Comparison of ENCODE assay signal across 19 cellular contexts in genomic region chr16:86571197-86571915, GRCh38. TPM values are rescaled to one million over a fixed set of nuclear protein-coding genes. Genes with fewer than 3 reads are reported as not detected.
A peak's percentile ranks its signal among the peaks of the same experiment; 100 is the strongest.
DNase-seq lines count a peak whose midpoint lies in the region; ATAC-seq and TF ChIP-seq lines count a peak whose summit lies in the region.
"Had no signal": no experiment of that assay in that cellular context is flagged by ENCODE, and none has a peak within 500 bp of the region (broad histone marks: within the 10 kb centered on the region; RNA-seq: fewer than 3 reads in every experiment).

No MANE protein-coding gene starts in this region.

- peak overlapping the region; percentile 90 for H3K4me3 Mint-ChIP-seq in HFFc6
- H3K4me3 Mint-ChIP-seq in nephron: peak overlapping the region; percentile 87 to 90 (median 89)
- H3K4me3 Mint-ChIP-seq in activated naive CD8-positive, alpha-beta T cell treated with anti-CD3 and anti-CD28 coated beads, Interleukin-2, amount 50 U/mL, for 24 hours: no peak overlapping the region
- H3K4me3 Mint-ChIP-seq in glutamatergic neuron (ENCODE audit: unreplicated experiment): no peak overlapping the region
- H3K4me3 Mint-ChIP-seq: stimulated activated effector memory CD8-positive, alpha-beta T cell treated with anti-CD3 and anti-CD28 coated beads, Interleukin-12 subunit alpha, Interleukin-12 subunit beta, amount 100 ng/mL, for 72 hours had no signal

- 25 to 30% methylated on average over 22 of the region's 22 CpGs for WGBS in ectodermal cell, 2 experiments

- H3K27me3 Mint-ChIP-seq in HFFc6 (ENCODE audit: insufficient read depth) (peaks cover 23% of the 10 kb centered on the region), nephron (ENCODE audit: low read depth) (peaks cover 89% of the 10 kb centered on the region), glutamatergic neuron (ENCODE audit: unreplicated experiment) (peaks cover 34% of the 10 kb centered on the region)
- peaks cover 71% of the 10 kb centered on the region for H3K27me3 Mint-ChIP-seq in activated naive CD8-positive, alpha-beta T cell treated with anti-CD3 and anti-CD28 coated beads, Interleukin-2, amount 50 U/mL, for 24 hours

- H3K9me3 Mint-ChIP-seq in HFFc6 (no peaks in the 10 kb centered on the region), nephron (no peaks in the 10 kb centered on the region), glutamatergic neuron (ENCODE audit: unreplicated experiment) (peaks cover 4% of the 10 kb centered on the region)
- no peaks in the 10 kb centered on the region for H3K9me3 Mint-ChIP-seq in activated naive CD8-positive, alpha-beta T cell treated with anti-CD3 and anti-CD28 coated beads, Interleukin-2, amount 50 U/mL, for 24 hours
- H3K9me3 Mint-ChIP-seq: stimulated activated effector memory CD8-positive, alpha-beta T cell treated with anti-CD3 and anti-CD28 coated beads, Interleukin-12 subunit alpha, Interleukin-12 subunit beta, amount 100 ng/mL, for 72 hours had no signal

- H3K9me3 ChIP-seq in AG04450 (ENCODE audit: control insufficient read depth, insufficient read depth, low read length): no peaks in the 10 kb centered on the region; the same call in 1 of the 2 replicates
- H3K9me3 ChIP-seq in ectodermal cell (ENCODE audit: control insufficient read depth, low read length): no peaks in the 10 kb centered on the region
- H3K9me3 ChIP-seq: Peyer's patch had no signal

- CTCF ChIA-PET in AG04450 (lab: Charles Lee): interaction anchor here (0.7 to 2.6 kb wide), 3 partner anchors 189 to 492 kb away, joined by 3 to 21 read pairs (median 4); no protein-coding TSS in a partner anchor

- H3K27me3 ChIP-seq in AG04450 (ENCODE audit: control insufficient read depth, insufficient read depth, low read length): no peaks in the 10 kb centered on the region
- peaks cover 100% of the 10 kb centered on the region for H3K27me3 ChIP-seq in ectodermal cell (ENCODE audit: control insufficient read depth, insufficient read depth, low read length, poor library complexity, severe bottlenecking)

- TF ChIP-seq CTCF in AG04450 (IDR thresholded peaks at IDR 0.05; ENCODE audit: low read depth, low read length) (no peak), HFFc6 (IDR thresholded peaks at IDR 0.05) (no peak), nephron (IDR thresholded peaks at IDR 0.05; ENCODE audit: unreplicated experiment in 3 of 3) (no peak), glutamatergic neuron (IDR thresholded peaks at IDR 0.05; ENCODE audit: partially characterized antibody, unreplicated experiment) (no peak)

- peak overlapping the region; percentile 88; the same call in 1 of the 2 replicates for H3K4me3 ChIP-seq in AG04450 (ENCODE audit: low read depth, low read length)
- peak overlapping the region; percentile 4 for H3K4me3 ChIP-seq in ectodermal cell (ENCODE audit: insufficient read depth, low read depth, low read length)
- H3K4me3 ChIP-seq: lung, Peyer's patch had no signal

- H3K4me1 Mint-ChIP-seq in HFFc6 (ENCODE audit: low read depth) (peaks cover 62% of the 10 kb centered on the region), nephron (peaks cover 37% of the 10 kb centered on the region), glutamatergic neuron (ENCODE audit: low read depth, unreplicated experiment) (peaks cover 3% of the 10 kb centered on the region)
- H3K4me1 Mint-ChIP-seq in activated naive CD8-positive, alpha-beta T cell treated with anti-CD3 and anti-CD28 coated beads, Interleukin-2, amount 50 U/mL, for 24 hours: peaks cover 8% of the 10 kb centered on the region

- ATAC-seq in activated naive CD8-positive, alpha-beta T cell treated with anti-CD3 and anti-CD28 coated beads, Interleukin-2, amount 50 U/mL, for 24 hours: no peak
- ATAC-seq in GM18873 (IDR thresholded peaks at IDR 0.05; ENCODE audit: low FRiP score, unreplicated experiment) (no peak), HG03108 (IDR thresholded peaks at IDR 0.05; ENCODE audit: unreplicated experiment) (no peak)
- ATAC-seq: stimulated activated effector memory CD8-positive, alpha-beta T cell treated with anti-CD3 and anti-CD28 coated beads, Interleukin-12 subunit alpha, Interleukin-12 subunit beta, amount 100 ng/mL, for 72 hours had no signal

- H3K36me3 ChIP-seq in ectodermal cell (ENCODE audit: control insufficient read depth, insufficient read depth, low read length): no peaks in the 10 kb centered on the region
- H3K36me3 ChIP-seq: Peyer's patch had no signal

- no peak overlapping the region for H3K27ac ChIP-seq in AG04450 (ENCODE audit: low read depth, low read length)
- no peak overlapping the region for H3K27ac ChIP-seq in ectodermal cell (ENCODE audit: insufficient read depth, low read depth, low read length, poor library complexity, severe bottlenecking)
- H3K27ac ChIP-seq: parathyroid adenoma, Peyer's patch had no signal

- POLR2A ChIA-PET in AG04450 (lab: Yijun Ruan, JAX): interaction anchor here (0.6 kb wide), 1 partner anchor 180 kb away, joined by 3 read pairs; no protein-coding TSS in a partner anchor

- no peak for DNase-seq in AG04450 (ENCODE audit: low read depth, low spot score)
- DNase-seq in HFFc6: no peak
- DNase-seq in activated naive CD8-positive, alpha-beta T cell treated with anti-CD3 and anti-CD28 coated beads, Interleukin-2, amount 50 U/mL, for 24 hours: no peak
- no peak for DNase-seq in glutamatergic neuron
- DNase-seq: activated CD4-positive, alpha-beta T cell treated with anti-CD3 and anti-CD28 coated beads for 48 hours; activated T-cell treated with anti-CD3 and anti-CD28 coated beads, Interleukin-2, amount 50 U/mL, for 48 hours; AML-193; KBM-7; NCI-H146; NCI-H510A treated with DMSO at 0.1 percent for 48 hours; Peyer's patch; stimulated activated CD4-positive, alpha-beta T cell treated with anti-CD3 and anti-CD28 coated beads, Interleukin-4, amount 100 ng/mL, for 24 hours had no signal

- H3K4me1 ChIP-seq in ectodermal cell (ENCODE audit: control insufficient read depth, insufficient read depth, low read length): peaks cover 5% of the 10 kb centered on the region
- H3K4me1 ChIP-seq: parathyroid adenoma had no signal

- H3K36me3 Mint-ChIP-seq in HFFc6 (ENCODE audit: low read depth) (peaks cover 30% of the 10 kb centered on the region), nephron (ENCODE audit: low read depth) (peaks cover 53% of the 10 kb centered on the region), glutamatergic neuron (ENCODE audit: unreplicated experiment) (no peaks in the 10 kb centered on the region)
- peaks cover 2% of the 10 kb centered on the region for H3K36me3 Mint-ChIP-seq in activated naive CD8-positive, alpha-beta T cell treated with anti-CD3 and anti-CD28 coated beads, Interleukin-2, amount 50 U/mL, for 24 hours (ENCODE audit: low read depth)

- H3K27ac Mint-ChIP-seq in HFFc6 (peak overlapping the region; percentile 65; the same call in 1 of the 2 replicates), nephron (peak overlapping the region; percentile 89 to 97 (median 95)), glutamatergic neuron (ENCODE audit: unreplicated experiment) (no peak overlapping the region)
- H3K27ac Mint-ChIP-seq in activated naive CD8-positive, alpha-beta T cell treated with anti-CD3 and anti-CD28 coated beads, Interleukin-2, amount 50 U/mL, for 24 hours: no peak overlapping the region
- H3K27ac Mint-ChIP-seq: stimulated activated effector memory CD8-positive, alpha-beta T cell treated with anti-CD3 and anti-CD28 coated beads, Interleukin-12 subunit alpha, Interleukin-12 subunit beta, amount 100 ng/mL, for 72 hours had no signal

RNA-seq across cellular contexts. Expression of gene FOXC2, which starts 4.7 kb away (rescaled TPM):
- 0.79 and 1.6 TPM in 2 replicates for polyA plus RNA-seq in AG04450 (2011; rRNA removed)
- 1.1 and 2.0 TPM in 2 replicates for polyA minus RNA-seq in AG04450 (2011; rRNA and poly(A)+ RNA removed)
- 1 to 10 TPM; 6.3 to 8.4 (median 7.9) TPM for total RNA-seq in HFFc6 (2021; fragmentation: NEBNext Ultra II Directional; extraction: Animal tissue kit (Norgen Biotek cat#: 25700))
- polyA plus RNA-seq in ectodermal cell (2013, experiment 1 of 4): 5.3 TPM
- polyA plus RNA-seq in ectodermal cell (2013, experiment 2 of 4): 6.9 TPM
- 4.0 TPM for polyA plus RNA-seq in ectodermal cell (2013, experiment 3 of 4)
- 3.2 TPM for polyA plus RNA-seq in ectodermal cell (2013, experiment 4 of 4)
- not detected for total RNA-seq in glutamatergic neuron (ENCODE audit: unreplicated experiment)

RNA-seq across cellular contexts. Expression of gene FOXL1, which starts 7.0 kb away (rescaled TPM):
- 41.1 and 41.9 TPM in 2 replicates for polyA plus RNA-seq in AG04450 (2011; rRNA removed)
- 29.7 and 30.4 TPM in 2 replicates for polyA minus RNA-seq in AG04450 (2011; rRNA and poly(A)+ RNA removed)
- 10 to 100 TPM; 20.2 to 25.3 (median 21.6) TPM for total RNA-seq in HFFc6 (2021; fragmentation: NEBNext Ultra II Directional; extraction: Animal tissue kit (Norgen Biotek cat#: 25700))
- 2.1 TPM for polyA plus RNA-seq in ectodermal cell (2013, experiment 1 of 4)
- polyA plus RNA-seq in ectodermal cell (2013, experiment 2 of 4): 2.8 TPM
- polyA plus RNA-seq in ectodermal cell (2013, experiment 3 of 4): 0.91 TPM
- polyA plus RNA-seq in ectodermal cell (2013, experiment 4 of 4): 1.2 TPM
- total RNA-seq in glutamatergic neuron (ENCODE audit: unreplicated experiment): not detected

RNA-seq across cellular contexts. Expression of gene MTHFSD, which starts 16.3 kb away (rescaled TPM):
- 15.6 and 16.7 TPM in 2 replicates for polyA plus RNA-seq in AG04450 (2011; rRNA removed)
- 22.9 and 23.5 TPM in 2 replicates for polyA minus RNA-seq in AG04450 (2011; rRNA and poly(A)+ RNA removed)
- 10 to 100 TPM; 16.8 to 18.6 (median 17.0) TPM for total RNA-seq in HFFc6 (2021; fragmentation: NEBNext Ultra II Directional; extraction: Animal tissue kit (Norgen Biotek cat#: 25700))
- polyA plus RNA-seq in ectodermal cell (2013, experiment 1 of 4): 32.3 TPM
- polyA plus RNA-seq in ectodermal cell (2013, experiment 2 of 4): 26.2 TPM
- 20.6 TPM for polyA plus RNA-seq in ectodermal cell (2013, experiment 3 of 4)
- polyA plus RNA-seq in ectodermal cell (2013, experiment 4 of 4): 23.4 TPM
- 27.7 TPM for total RNA-seq in glutamatergic neuron (ENCODE audit: unreplicated experiment)

Comparison
In these comparisons a context has a peak if more than half of its experiments do, and no peak if none do; other contexts are left out.
1. H3K27ac Mint-ChIP-seq: peak in HFFc6 (single experiment) and nephron (3 of 3); none in activated naive CD8-positive, alpha-beta T cell treated with anti-CD3 and anti-CD28 coated beads, Interleukin-2, amount 50 U/mL, for 24 hours (single experiment) and glutamatergic neuron (single experiment).
2. H3K4me3 Mint-ChIP-seq: peak in HFFc6 (single experiment) and nephron (3 of 3); none in activated naive CD8-positive, alpha-beta T cell treated with anti-CD3 and anti-CD28 coated beads, Interleukin-2, amount 50 U/mL, for 24 hours (single experiment) and glutamatergic neuron (single experiment).
3. RNA of gene FOXL1, which starts 7.0 kb away (total RNA-seq): 20.2 to 25.3 TPM in HFFc6; not detected in glutamatergic neuron (single experiment); every median in the first group is over 10 times any median in the second.